In genomic region chr9:131263701-131264100, GRCh38 we compare ENCODE assay signal across 14 cellular contexts. TPM values are rescaled to one million over a fixed set of nuclear protein-coding genes. Genes with fewer than 3 reads are reported as not detected.
DNase-seq lines count a peak whose midpoint lies in the region; ATAC-seq and TF ChIP-seq lines count a peak whose summit lies in the region.
"Had no signal": no experiment of that assay in that cellular context is flagged by ENCODE, and none has a peak within 500 bp of the region (broad histone marks: within the 10 kb centered on the region; RNA-seq: fewer than 3 reads in every experiment).

No MANE protein-coding gene starts in this region.

- H3K9me3 Mint-ChIP-seq in stimulated activated naive CD8-positive, alpha-beta T cell treated with anti-CD3 and anti-CD28 coated beads, Interleukin-15, Interleukin-2, amounts not matched to agents 100 ng/mL and 50 ng/mL, for 24 hours: no peaks in the 10 kb centered on the region
- H3K9me3 Mint-ChIP-seq in activated CD8-positive, alpha-beta T cell treated with anti-CD3 and anti-CD28 coated beads for 36 hours: no peaks in the 10 kb centered on the region

- no peaks in the 10 kb centered on the region for H3K27me3 Mint-ChIP-seq in stimulated activated naive CD8-positive, alpha-beta T cell treated with anti-CD3 and anti-CD28 coated beads, Interleukin-15, Interleukin-2, amounts not matched to agents 100 ng/mL and 50 ng/mL, for 24 hours
- H3K27me3 Mint-ChIP-seq in activated CD8-positive, alpha-beta T cell treated with anti-CD3 and anti-CD28 coated beads for 36 hours: no peaks in the 10 kb centered on the region

- in situ Hi-C loops in HAP-1 (cut with MboI; ENCODE audit: low sequenced_read_pairs): no loop called here

- CTCF ChIA-PET in activated CD8-positive, alpha-beta T cell treated with anti-CD3 and anti-CD28 coated beads for 36 hours (lab: Charles Lee): interaction anchor here (1.4 kb wide), 1 partner anchor 11 kb away, joined by 4 read pairs; no protein-coding TSS in a partner anchor

- H3K27me3 ChIP-seq in upper lobe of left lung (no peaks in the 10 kb centered on the region), HAP-1 (ENCODE audit: low read depth) (no peaks in the 10 kb centered on the region)

- H3K27ac ChIP-seq in upper lobe of left lung: peak overlapping the region in 3 of 4 donors; percentile 30 to 93 (median 58)

- intact Hi-C loops in activated CD8-positive, alpha-beta T cell treated with anti-CD3 and anti-CD28 coated beads for 36 hours (cut with micrococcal nuclease): no loop called here

- peak overlapping the region; percentile 71 for H3K27ac Mint-ChIP-seq in stimulated activated naive CD8-positive, alpha-beta T cell treated with anti-CD3 and anti-CD28 coated beads, Interleukin-15, Interleukin-2, amounts not matched to agents 100 ng/mL and 50 ng/mL, for 24 hours
- peak overlapping the region; percentile 94 for H3K27ac Mint-ChIP-seq in activated CD8-positive, alpha-beta T cell treated with anti-CD3 and anti-CD28 coated beads for 36 hours

- H3K4me3 ChIP-seq in upper lobe of left lung (no peak overlapping the region), HAP-1 (no peak overlapping the region)
- H3K4me3 ChIP-seq: GM12878 had no signal

- peaks cover 74% of the 10 kb centered on the region for H3K4me1 Mint-ChIP-seq in stimulated activated naive CD8-positive, alpha-beta T cell treated with anti-CD3 and anti-CD28 coated beads, Interleukin-15, Interleukin-2, amounts not matched to agents 100 ng/mL and 50 ng/mL, for 24 hours (ENCODE audit: low read depth)
- peaks cover 52% of the 10 kb centered on the region for H3K4me1 Mint-ChIP-seq in activated CD8-positive, alpha-beta T cell treated with anti-CD3 and anti-CD28 coated beads for 36 hours (ENCODE audit: low read depth)

- peaks cover 7 to 30% (median 21%) of the 10 kb centered on the region in 4 donors for H3K36me3 ChIP-seq in upper lobe of left lung
- H3K36me3 ChIP-seq in HAP-1 (replicated peaks): peaks cover 22% of the 10 kb centered on the region

- H3K4me3 Mint-ChIP-seq in stimulated activated naive CD8-positive, alpha-beta T cell treated with anti-CD3 and anti-CD28 coated beads, Interleukin-15, Interleukin-2, amounts not matched to agents 100 ng/mL and 50 ng/mL, for 24 hours: peak overlapping the region; percentile 64
- peak overlapping the region; percentile 76 for H3K4me3 Mint-ChIP-seq in activated CD8-positive, alpha-beta T cell treated with anti-CD3 and anti-CD28 coated beads for 36 hours

- H3K36me3 Mint-ChIP-seq in stimulated activated naive CD8-positive, alpha-beta T cell treated with anti-CD3 and anti-CD28 coated beads, Interleukin-15, Interleukin-2, amounts not matched to agents 100 ng/mL and 50 ng/mL, for 24 hours (ENCODE audit: low read depth): peaks cover 40% of the 10 kb centered on the region
- peaks cover 53% of the 10 kb centered on the region for H3K36me3 Mint-ChIP-seq in activated CD8-positive, alpha-beta T cell treated with anti-CD3 and anti-CD28 coated beads for 36 hours (ENCODE audit: low read depth)

- DNase-seq in stimulated activated naive CD8-positive, alpha-beta T cell treated with anti-CD3 and anti-CD28 coated beads, Interleukin-15, Interleukin-2, amounts not matched to agents 100 U/mL and 50 U/mL, for 24 hours: no peak
- no peak for DNase-seq in activated CD8-positive, alpha-beta T cell treated with anti-CD3 and anti-CD28 coated beads for 36 hours
- DNase-seq in islet precursor cell (peak; percentile 45), upper lobe of left lung (no peak), HAP-1 (ENCODE audit: low spot score in 2 of 2) (no peak), NCI-H2196 (lab: John Stamatoyannopoulos, UW; ENCODE audit: unreplicated experiment) (no peak), NCI-H524 (lab: John Stamatoyannopoulos, UW) (no peak)
- DNase-seq: amniotic stem cell, C1 segment of cervical spinal cord, midbrain, NCI-H1105 had no signal

- H3K9me3 ChIP-seq in upper lobe of left lung (no peaks in the 10 kb centered on the region), HAP-1 (no peaks in the 10 kb centered on the region)

- TF ChIP-seq EP300 in upper lobe of left lung (IDR thresholded peaks at IDR 0.05): no peak

- no peak for TF ChIP-seq CTCF in activated CD8-positive, alpha-beta T cell treated with anti-CD3 and anti-CD28 coated beads for 36 hours (IDR thresholded peaks at IDR 0.05)
- TF ChIP-seq CTCF in upper lobe of left lung (IDR thresholded peaks at IDR 0.05): no peak

- ATAC-seq in stimulated activated naive CD8-positive, alpha-beta T cell treated with anti-CD3 and anti-CD28 coated beads, Interleukin-15, Interleukin-2, amounts not matched to agents 100 U/mL and 50 U/mL, for 24 hours: no peak
- no peak for ATAC-seq in activated CD8-positive, alpha-beta T cell treated with anti-CD3 and anti-CD28 coated beads for 36 hours
- no peak for ATAC-seq in upper lobe of left lung (ENCODE audit: low FRiP score in 2 of 2)
- ATAC-seq: HCT116 had no signal

- 83 to 88% methylated on average over 6 of the region's 6 CpGs for WGBS in upper lobe of left lung, 2 donors

- POLR2A ChIA-PET in activated CD8-positive, alpha-beta T cell treated with anti-CD3 and anti-CD28 coated beads for 36 hours (lab: Charles Lee): interaction anchor here (0.8 to 14.2 kb wide), 4 partner anchors 7 to 26 kb away, joined by 3 to 310 read pairs (median 7); no protein-coding TSS in a partner anchor

- no peak for TF ChIP-seq POLR2A in upper lobe of left lung (IDR thresholded peaks at IDR 0.05)

- peaks cover 22 to 42% (median 28%) of the 10 kb centered on the region in 4 donors for H3K4me1 ChIP-seq in upper lobe of left lung
- no peaks in the 10 kb centered on the region for H3K4me1 ChIP-seq in HAP-1

RNA-seq across cellular contexts. Expression of gene FAM78A, which starts 12.6 kb away (rescaled TPM):
- total RNA-seq in activated CD8-positive, alpha-beta T cell treated with anti-CD3 and anti-CD28 coated beads for 36 hours: 10 to 100 TPM; 36.2 to 39.8 TPM
- total RNA-seq in upper lobe of left lung: 10 to 100 TPM in 2 of 6 donors, 1 to 10 TPM in 4; 4.5 to 19.1 (median 9.3) TPM

RNA-seq across cellular contexts. Expression of gene PLPP7, which starts 25.8 kb away (rescaled TPM):
- total RNA-seq in activated CD8-positive, alpha-beta T cell treated with anti-CD3 and anti-CD28 coated beads for 36 hours: under 1 TPM in 1 of 2 experiments, not detected in 1; 0.11 TPM
- 1 to 10 TPM in 4 of 6 donors, under 1 TPM in 2; 0.76 to 3.2 (median 1.6) TPM for total RNA-seq in upper lobe of left lung
